ENCODE assay signal across 18 cellular contexts in the genomic region with DNA sequence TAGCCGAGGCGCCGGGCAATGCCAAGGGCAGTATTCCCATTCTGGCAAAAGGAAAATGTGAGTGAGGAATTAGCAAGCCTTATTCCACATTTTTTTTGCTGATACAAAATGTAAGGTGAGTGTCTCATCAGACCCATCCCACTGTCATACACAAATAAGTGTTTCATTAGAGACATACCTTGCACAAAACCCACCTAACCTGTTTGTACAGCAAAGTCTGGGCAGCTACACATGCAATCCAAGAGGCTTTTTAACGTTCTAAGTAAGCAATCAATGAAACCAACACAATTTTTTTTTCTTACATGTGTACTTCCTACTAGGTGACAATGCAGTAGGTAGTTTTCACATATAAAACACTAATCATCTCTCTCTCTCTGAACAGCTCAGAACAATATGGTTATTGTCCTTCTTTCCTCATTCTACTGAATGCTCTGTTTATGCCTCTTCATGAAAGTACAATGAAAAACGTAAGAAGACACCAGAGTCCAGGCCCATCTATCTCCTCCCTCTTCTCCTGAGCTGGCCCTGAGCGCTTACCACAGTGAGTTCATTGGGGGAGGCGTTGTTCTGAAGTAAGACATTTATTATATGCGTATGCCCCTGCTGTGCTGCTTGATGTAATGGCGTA.
DNase-seq lines count a peak whose midpoint lies in the region; ATAC-seq and TF ChIP-seq lines count a peak whose summit lies in the region.
"Had no signal": no experiment of that assay in that cellular context is flagged by ENCODE, and none has a peak within 500 bp of the region (broad histone marks: within the 10 kb centered on the region; RNA-seq: fewer than 3 reads in every experiment).

No MANE protein-coding gene starts in this region.

- H3K36me3 Mint-ChIP-seq in T-cell = peaks cover 36% of the 10 kb centered on the region
- H3K36me3 Mint-ChIP-seq: CD14-positive monocyte had no signal

- H3K27me3 Mint-ChIP-seq in T-cell = no peaks in the 10 kb centered on the region

- TF ChIP-seq CTCF in RWPE1 (conservative IDR thresholded peaks at IDR 0.05; ENCODE audit: low read depth) = no peak

- POLR2A ChIA-PET in RWPE1 (lab: Yijun Ruan, JAX; ENCODE audit: low non-redundant PET) (no interaction called here), T-cell (lab: Charles Lee) (interaction anchor here in 1 of 2 donors (0.5 kb wide), 1 partner anchor 1105 kb away, joined by 4 read pairs; no protein-coding TSS in a partner anchor)

- no peaks in the 10 kb centered on the region for H3K9me3 Mint-ChIP-seq in T-cell

- no peak overlapping the region for H3K27ac ChIP-seq in RWPE1
- peak overlapping the region; percentile 40 for H3K27ac ChIP-seq in layer of hippocampus (ENCODE audit: low read depth, low read length)
- H3K27ac ChIP-seq: left lung, SK-N-MC, thoracic aorta had no signal

- no peak overlapping the region for H3K4me3 Mint-ChIP-seq in T-cell
- H3K4me3 Mint-ChIP-seq: CD14-positive monocyte had no signal

- no peak overlapping the region for H3K27ac Mint-ChIP-seq in T-cell
- H3K27ac Mint-ChIP-seq: CD14-positive monocyte had no signal

- no peaks in the 10 kb centered on the region for H3K4me1 Mint-ChIP-seq in T-cell
- H3K4me1 Mint-ChIP-seq: CD14-positive monocyte had no signal

- CTCF ChIA-PET in RWPE1 (lab: Yijun Ruan, JAX) = interaction anchor here (0.6 to 1.0 kb wide), 3 partner anchors 16 to 510 kb away, joined by 3 to 5 read pairs (median 3); no protein-coding TSS in a partner anchor
- CTCF ChIA-PET in T-cell (lab: Charles Lee) = no interaction called here

- ATAC-seq in T-cell (replicated peaks in 1 of 4) (no peak), HG02970 (IDR thresholded peaks at IDR 0.05; ENCODE audit: low FRiP score, unreplicated experiment) (no peak)
- ATAC-seq: left lung had no signal

- DNase-seq in NCI-H146 (lab: John Stamatoyannopoulos, UW) (peak; percentile 15), NCI-H146 treated with DMSO at 0.1 percent for 48 hours (lab: John Stamatoyannopoulos, UW; ENCODE audit: unreplicated experiment) (no peak), RWPE1 (ENCODE audit: low spot score) (peak; percentile 42), T-cell (no peak), HuH-7.5 (ENCODE audit: low spot score) (no peak), cerebellar nuclear complex (lab: John Stamatoyannopoulos, UW) (no peak)
- DNase-seq: activated CD4-positive, alpha-beta T cell treated with anti-CD3 and anti-CD28 coated beads for 48 hours; activated CD8-positive, alpha-beta memory T cell treated with anti-CD3 and anti-CD28 coated beads, Interleukin-2, amount 50 U/mL, for 48 hours; foreskin melanocyte; left lung; NCI-H1694; NCI-H524 treated with DMSO at 0.1 percent for 48 hours; small intestine had no signal

- H3K27me3 ChIP-seq in layer of hippocampus (ENCODE audit: control insufficient read depth, insufficient read depth, low read length) = no peaks in the 10 kb centered on the region
- H3K27me3 ChIP-seq: left lung had no signal

Comparison
In these comparisons a context has a peak if more than half of its experiments do, and no peak if none do; other contexts are left out.
1. DNase-seq: peak in NCI-H146 (single experiment) and RWPE1 (single experiment); none in NCI-H146 treated with DMSO at 0.1 percent for 48 hours (single experiment), T-cell (0 of 34), HuH-7.5 (single experiment) and cerebellar nuclear complex (0 of 2).